Comparison of ENCODE assay signal across 8 cellular contexts in the genomic region with DNA sequence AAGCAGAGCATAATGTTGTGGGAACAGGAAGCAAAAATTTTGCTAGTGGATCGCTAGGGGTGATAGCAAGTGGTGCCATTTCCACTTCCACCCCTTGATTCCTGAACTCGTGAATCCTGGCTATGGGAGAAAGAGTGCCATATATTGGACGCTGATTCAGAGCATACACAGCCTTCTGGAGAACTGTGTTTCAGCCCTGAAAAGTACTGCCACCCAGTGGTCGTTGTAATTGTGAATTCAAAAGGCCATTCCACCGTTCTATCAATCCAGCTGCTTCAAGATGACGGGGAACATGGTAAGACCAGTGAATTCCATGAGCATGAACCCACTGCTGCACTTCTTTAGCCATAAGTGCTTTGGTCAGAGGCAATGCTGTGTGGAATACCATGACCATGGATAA.
DNase-seq lines count a peak whose midpoint lies in the region; ATAC-seq, FAIRE-seq and TF ChIP-seq lines count a peak whose summit lies in the region.
"Not testable (repeated sequence)": the region's sequence is repeated elsewhere in the genome, so short reads cannot be mapped to it uniquely, and the experiment has no call there.

No MANE protein-coding gene starts in this region.

- TF ChIP-seq EP300 in HepG2 (IDR thresholded peaks at IDR 0.05; ENCODE audit: low read depth in 2 of 2, low read length in 2 of 2); HepG2 (CRISPR knock-in tag; IDR thresholded peaks at IDR 0.05; ENCODE audit: borderline replicate concordance): not testable (repeated sequence)

- not testable (repeated sequence) for TF ChIP-seq RAD21 in HepG2 (CRISPR knock-in tag; IDR thresholded peaks at IDR 0.05)

- H3K4me1 ChIP-seq in OCI-LY1 (ENCODE audit: insufficient read depth, low read length, severe bottlenecking); HepG2 (ENCODE audit: insufficient read depth, low read length); testis: not testable (repeated sequence)

- not testable (repeated sequence) for H3F3A ChIP-seq in OCI-LY1 (ENCODE audit: insufficient read depth, low read length)

- not testable (repeated sequence) for H3K27ac ChIP-seq in OCI-LY1 (ENCODE audit: low read depth, low read length, poor library complexity, severe bottlenecking); HepG2 (ENCODE audit: extremely low read length, insufficient read depth, low read length); testis

- POLR2A ChIA-PET in HepG2 (lab: Yijun Ruan, JAX), result not testable (repeated sequence)

- in situ Hi-C loops in HepG2 (cut with HindIII; ENCODE audit: extremely low pct_ligation_motif_present, low pct_unique_long_range_greater_than_20kb), result not testable (repeated sequence)

- not testable (repeated sequence) for BruUV-seq in HepG2 (replicated peaks; lab: Mats Ljungman, UMichigan)

- not testable (repeated sequence) for H3K9me3 ChIP-seq in OCI-LY1 (ENCODE audit: low read length); HepG2 (ENCODE audit: low read length); testis

- not testable (repeated sequence) for H3K4me2 ChIP-seq in OCI-LY1 (ENCODE audit: low read length); HepG2 (ENCODE audit: low read depth, low read length)

- H3K4me3 ChIP-seq in OCI-LY1 (ENCODE audit: low read depth, low read length, poor library complexity, severe bottlenecking); bronchial epithelial cell (ENCODE audit: low read depth, low read length); HepG2 (replicated peaks in 1 of 3; ENCODE audit: insufficient read depth in 1 of 3, low read depth in 2 of 3, low read length in 3 of 3); testis: not testable (repeated sequence)

- TF ChIP-seq CTCF in OCI-LY1 (IDR thresholded peaks at IDR 0.05; ENCODE audit: low read length), result peak; percentile 17; the same call in 1 of the 2 replicates
- TF ChIP-seq CTCF in bronchial epithelial cell (IDR thresholded peaks at IDR 0.05; ENCODE audit: insufficient read depth, low read length, severe bottlenecking), result not testable (repeated sequence)
- peak; percentile 38 for TF ChIP-seq CTCF in HepG2 (CRISPR knock-in tag; IDR thresholded peaks at IDR 0.05)
- TF ChIP-seq CTCF in testis (IDR thresholded peaks at IDR 0.05), result peak in 1 of 3 experiments; percentile 19

- ATAC-seq in SK-N-SH treated with all-trans-retinoic acid at 6 μM for 48 hours, result peak; percentile 77
- peak; percentile 57; the same call in 2 of the 3 replicates for ATAC-seq in HepG2

- not testable (repeated sequence) for H3K36me3 ChIP-seq in OCI-LY1 (ENCODE audit: insufficient read depth, low read length); bronchial epithelial cell (ENCODE audit: control insufficient read depth, insufficient read depth, low read length); HepG2 (replicated peaks in 1 of 2; ENCODE audit: control insufficient read depth in 1 of 2, insufficient read depth in 2 of 2, low read length in 2 of 2); testis (ENCODE audit: low read depth, missing control alignments)

- H4K20me1 ChIP-seq in OCI-LY1 (ENCODE audit: insufficient read depth, low read length); HepG2 (ENCODE audit: insufficient read depth, low read length): not testable (repeated sequence)

- CTCF ChIA-PET in HepG2 (lab: Yijun Ruan, JAX; ENCODE audit: low intra/inter-chr PET ratio, low total read pairs), result not testable (repeated sequence)

- 20% methylated on average over 1 of the region's 6 CpGs for WGBS in HepG2 (ENCODE audit: low lambda C conversion rate)
- 50 to 51% methylated on average over 5 to 6 of the region's 6 CpGs for whole genome bisulfite sequencing in testis, 2 donors

- not testable (repeated sequence) for H3K9ac ChIP-seq in OCI-LY1 (ENCODE audit: low read length); HepG2 (ENCODE audit: insufficient read depth, low read depth, low read length)

- intact Hi-C loops in HepG2 (cut with micrococcal nuclease; ENCODE audit: unreplicated experiment); testis (cut with DNase I; ENCODE audit: low total_unique reads): not testable (repeated sequence)

- not testable (repeated sequence) for H2AFZ ChIP-seq in OCI-LY1 (ENCODE audit: low read length); HepG2 (ENCODE audit: low read length)

- FAIRE-seq in bronchial epithelial cell (lab: Jason Lieb, UNC) (peak; percentile 94), HepG2 (lab: Jason Lieb, UNC) (peak; percentile 51)

- H3K9me2 ChIP-seq in OCI-LY1 (ENCODE audit: low read depth, low read length), result not testable (repeated sequence)

- H3K27me3 ChIP-seq in OCI-LY1 (ENCODE audit: insufficient read depth, low read length); bronchial epithelial cell (ENCODE audit: control insufficient read depth, insufficient read depth, low read length); HepG2 (ENCODE audit: control insufficient read depth in 1 of 2, insufficient read depth in 2 of 2, low read length in 2 of 2); testis: not testable (repeated sequence)

- not testable (repeated sequence) for H3K79me2 ChIP-seq in OCI-LY1 (ENCODE audit: insufficient read depth, low read length); HepG2 (ENCODE audit: insufficient read depth, low read length)

- not testable (repeated sequence) for TF ChIP-seq POLR2A in HepG2 (IDR thresholded peaks at IDR 0.05; ENCODE audit: insufficient read depth in 1 of 2, low read depth in 2 of 2, low read length in 2 of 2); testis (IDR thresholded peaks at IDR 0.05)

- peak; percentile 57 for DNase-seq in ELF-1 (ENCODE audit: low read depth, low spot score)
- peak; percentile 31 for DNase-seq in HT1080 (ENCODE audit: low read depth)
- DNase-seq in NCI-H2081 (lab: John Stamatoyannopoulos, UW), result peak; percentile 35 to 37
- DNase-seq in bronchial epithelial cell (ENCODE audit: low read depth), result not testable (repeated sequence)
- peak; percentile 1 for DNase-seq in HepG2 (ENCODE audit: low spot score)
- peak; percentile 34 for DNase-seq in testis

TF ChIP-seq in HepG2, 621 proteins besides CTCF, POLR2A, EP300 and RAD21:
- peak; percentile 52 for TF ChIP-seq STAG1 (CRISPR knock-in tag; IDR thresholded peaks at IDR 0.05)
